Comparison of ENCODE assay signal across 1 cellular context in genomic region chr10:12782537-12782936, GRCh38.
TF ChIP-seq lines count a peak whose summit lies in the region.

No MANE protein-coding gene starts in this region.

TF ChIP-seq in HepG2, 621 proteins besides CTCF, POLR2A, EP300 and RAD21 (continued from another document):
- TF ChIP-seq ZFP37 (CRISPR knock-in tag; IDR thresholded peaks at IDR 0.05; ENCODE audit: borderline replicate concordance) (no peak), ATAD3A (CRISPR knock-in tag; IDR thresholded peaks at IDR 0.05) (no peak), ZSCAN20 (CRISPR knock-in tag; IDR thresholded peaks at IDR 0.05; ENCODE audit: borderline replicate concordance) (no peak), HHEX (CRISPR knock-in tag; IDR thresholded peaks at IDR 0.05) (no peak), NONO (IDR thresholded peaks at IDR 0.05) (no peak), NONO (CRISPR knock-in tag; conservative IDR thresholded peaks at IDR 0.05) (no peak), MXD4 (CRISPR knock-in tag; IDR thresholded peaks at IDR 0.05) (no peak), SMC3 (IDR thresholded peaks at IDR 0.05; ENCODE audit: low read length) (peak; percentile 42; the same call in 1 of the 2 replicates), ZBTB39 (CRISPR knock-in tag; IDR thresholded peaks at IDR 0.05) (no peak), PRDM4 (CRISPR knock-in tag; IDR thresholded peaks at IDR 0.05; ENCODE audit: borderline replicate concordance) (no peak), ZBTB42 (CRISPR knock-in tag; IDR thresholded peaks at IDR 0.05) (no peak), ZNF577 (CRISPR knock-in tag; IDR thresholded peaks at IDR 0.05; ENCODE audit: borderline replicate concordance, low read depth) (no peak), REL (CRISPR knock-in tag; conservative IDR thresholded peaks at IDR 0.05) (no peak), IRF9 (CRISPR knock-in tag; IDR thresholded peaks at IDR 0.05; ENCODE audit: borderline replicate concordance) (no peak), SRSF9 (IDR thresholded peaks at IDR 0.05; ENCODE audit: borderline replicate concordance, insufficient read depth, low read depth, low read length, poor library complexity, severe bottlenecking) (no peak), GABPA (IDR thresholded peaks at IDR 0.05; ENCODE audit: low read depth, low read length) (peak; percentile 54), GABPA (CRISPR knock-in tag; IDR thresholded peaks at IDR 0.05; ENCODE audit: low read depth) (peak; percentile 84), THRA (CRISPR knock-in tag; IDR thresholded peaks at IDR 0.05; ENCODE audit: borderline replicate concordance) (no peak), DNMT3B (CRISPR knock-in tag; conservative IDR thresholded peaks at IDR 0.05) (no peak), FOXK1 (CRISPR knock-in tag; IDR thresholded peaks at IDR 0.05; ENCODE audit: borderline replicate concordance, low read depth) (no peak), ELF3 (CRISPR knock-in tag; IDR thresholded peaks at IDR 0.05) (0 out of 2 replicates have a peak, but pooled peaks have one; percentile 54)
